Comparison of ENCODE assay signal across 15 cellular contexts in the genomic region with DNA sequence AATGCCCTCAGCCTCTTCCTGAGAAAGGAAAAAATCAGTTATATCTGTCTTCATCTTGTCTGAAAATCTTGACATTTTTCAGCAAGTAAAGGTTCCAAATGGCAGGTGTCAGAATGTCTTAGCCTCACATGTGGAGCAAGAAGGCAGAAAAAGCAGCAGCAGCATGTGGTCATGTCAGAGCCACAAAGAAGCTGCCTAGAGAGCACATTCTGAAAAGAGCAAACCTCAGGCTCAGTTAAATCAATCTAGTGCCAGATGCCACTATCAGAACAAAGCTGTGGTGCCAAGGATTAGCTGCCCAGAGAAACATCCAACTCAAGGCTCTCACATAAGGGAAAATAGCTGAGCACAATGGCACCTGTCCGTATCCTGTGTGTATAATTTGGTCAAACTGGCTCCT.
DNase-seq lines count a peak whose midpoint lies in the region; ATAC-seq, FAIRE-seq and TF ChIP-seq lines count a peak whose summit lies in the region.
"Had no signal": no experiment of that assay in that cellular context is flagged by ENCODE, and none has a peak within 500 bp of the region (broad histone marks: within the 10 kb centered on the region; RNA-seq: fewer than 3 reads in every experiment).

No MANE protein-coding gene starts in this region.

- peaks cover 4% of the 10 kb centered on the region for H3F3A ChIP-seq in neural progenitor cell (ENCODE audit: low read depth)

- POLR2A ChIA-PET in activated CD4-positive, alpha-beta T cell treated with anti-CD3 and anti-CD28 coated beads for 36 hours (lab: Charles Lee) = no interaction called here

- intact Hi-C loops in activated CD4-positive, alpha-beta T cell treated with anti-CD3 and anti-CD28 coated beads for 36 hours (cut with DNase I, micrococcal nuclease) = no loop called here

- DNase-seq in DMS 273 (lab: John Stamatoyannopoulos, UW; ENCODE audit: unreplicated experiment) (peak; percentile 71), GM12891 (ENCODE audit: insufficient read length, low spot score) (no peak), NCI-H69 (lab: John Stamatoyannopoulos, UW) (peak; percentile 17), neural progenitor cell (ENCODE audit: low spot score) (peak; percentile 45), superior temporal gyrus (ENCODE audit: extremely low spot score) (no peak), HT-29 (ENCODE audit: low spot score) (no peak)
- DNase-seq in activated CD4-positive, alpha-beta T cell treated with anti-CD3 and anti-CD28 coated beads for 36 hours = no peak
- DNase-seq: DMS153, NCI-H1417, NCI-H2081, NCI-H345, NCI-H774, SW 1271 had no signal

- no peak overlapping the region for H3K4me3 ChIP-seq in neural progenitor cell
- H3K4me3 ChIP-seq: BLaER1 treated with 17β-estradiol and CSF1 and Interleukin-3, amounts not matched to agents 10 nM and 100 nM; HAP-1 had no signal

- H3K27ac Mint-ChIP-seq in neural progenitor cell = no peak overlapping the region
- H3K27ac Mint-ChIP-seq in activated CD4-positive, alpha-beta T cell treated with anti-CD3 and anti-CD28 coated beads for 36 hours = no peak overlapping the region

- H4K20me1 ChIP-seq in neural progenitor cell (ENCODE audit: low read depth) = peaks cover 9% of the 10 kb centered on the region
- H4K20me1 ChIP-seq: BLaER1 treated with 17β-estradiol and CSF1 and Interleukin-3, amounts not matched to agents 10 nM and 100 nM had no signal

- H3K27ac ChIP-seq in neural progenitor cell = no peak overlapping the region
- H3K27ac ChIP-seq: BLaER1 treated with 17β-estradiol and CSF1 and Interleukin-3, amounts not matched to agents 10 nM and 100 nM had no signal

- TF ChIP-seq POLR2A in GM12891 (IDR thresholded peaks at IDR 0.05; ENCODE audit: low read depth, low read length) = no peak

- ATAC-seq in activated CD4-positive, alpha-beta T cell treated with anti-CD3 and anti-CD28 coated beads for 36 hours = no peak

- H3K27me3 Mint-ChIP-seq in neural progenitor cell (ENCODE audit: insufficient read depth, low read depth) = peaks cover 3% of the 10 kb centered on the region
- no peaks in the 10 kb centered on the region for H3K27me3 Mint-ChIP-seq in activated CD4-positive, alpha-beta T cell treated with anti-CD3 and anti-CD28 coated beads for 36 hours

- CTCF ChIA-PET in activated CD4-positive, alpha-beta T cell treated with anti-CD3 and anti-CD28 coated beads for 36 hours (lab: Charles Lee) = interaction anchor here (0.7 to 1.4 kb wide), 3 partner anchors 8 to 83 kb away, joined by 3 to 4 read pairs (median 3); no protein-coding TSS in a partner anchor

- H3K36me3 ChIP-seq in neural progenitor cell = no peaks in the 10 kb centered on the region
- H3K36me3 ChIP-seq: HAP-1 had no signal

- no peaks in the 10 kb centered on the region for H3K27me3 ChIP-seq in neural progenitor cell
- H3K27me3 ChIP-seq: BLaER1 treated with 17β-estradiol and CSF1 and Interleukin-3, amounts not matched to agents 10 nM and 100 nM had no signal

- no peaks in the 10 kb centered on the region for H3K79me2 ChIP-seq in neural progenitor cell (ENCODE audit: low read depth)

- H3K4me1 ChIP-seq in neural progenitor cell = peaks cover 13% of the 10 kb centered on the region
- H3K4me1 ChIP-seq: BLaER1 treated with 17β-estradiol and CSF1 and Interleukin-3, amounts not matched to agents 10 nM and 100 nM had no signal

- peaks cover 9% of the 10 kb centered on the region for H3K36me3 Mint-ChIP-seq in neural progenitor cell
- peaks cover 23% of the 10 kb centered on the region for H3K36me3 Mint-ChIP-seq in activated CD4-positive, alpha-beta T cell treated with anti-CD3 and anti-CD28 coated beads for 36 hours (ENCODE audit: low read depth)

- H3K4me1 Mint-ChIP-seq in neural progenitor cell = peaks cover 17% of the 10 kb centered on the region
- no peaks in the 10 kb centered on the region for H3K4me1 Mint-ChIP-seq in activated CD4-positive, alpha-beta T cell treated with anti-CD3 and anti-CD28 coated beads for 36 hours

- FAIRE-seq in GM12891 (lab: Jason Lieb, UNC) = peak; percentile 20

- peak overlapping the region; percentile 28 for H3K4me2 ChIP-seq in neural progenitor cell

- no peak for TF ChIP-seq CTCF in neural progenitor cell (IDR thresholded peaks at IDR 0.05)

- no peak overlapping the region for H2AFZ ChIP-seq in neural progenitor cell (replicated peaks)

- H3K9ac ChIP-seq in neural progenitor cell = no peak overlapping the region
- H3K9ac ChIP-seq: BLaER1 treated with 17β-estradiol and CSF1 and Interleukin-3, amounts not matched to agents 10 nM and 100 nM had no signal

- no peaks in the 10 kb centered on the region for H3K9me3 ChIP-seq in neural progenitor cell (ENCODE audit: low read depth)

- no peak overlapping the region for H3K4me3 Mint-ChIP-seq in neural progenitor cell
- no peak overlapping the region for H3K4me3 Mint-ChIP-seq in activated CD4-positive, alpha-beta T cell treated with anti-CD3 and anti-CD28 coated beads for 36 hours

- peaks cover 5% of the 10 kb centered on the region for H3K9me3 Mint-ChIP-seq in neural progenitor cell
- H3K9me3 Mint-ChIP-seq in activated CD4-positive, alpha-beta T cell treated with anti-CD3 and anti-CD28 coated beads for 36 hours (ENCODE audit: low read depth) = peaks cover 3% of the 10 kb centered on the region

TF ChIP-seq in GM12891, 5 proteins besides CTCF, POLR2A, EP300 and RAD21:
- TF ChIP-seq POU2F2 (IDR thresholded peaks at IDR 0.05; ENCODE audit: low read depth, low read length) (no peak), PAX5 (IDR thresholded peaks at IDR 0.05; ENCODE audit: insufficient read depth, low read length, severe bottlenecking) (no peak)
TF ChIP-seq in GM12891: peak in this region for 0.

Comparison
In these comparisons a context has a peak if more than half of its experiments do, and no peak if none do; other contexts are left out.
1. DNase-seq: peak in DMS 273 (single experiment), NCI-H69 (single experiment) and neural progenitor cell (single experiment); none in GM12891 (single experiment), superior temporal gyrus (single experiment), activated CD4-positive, alpha-beta T cell treated with anti-CD3 and anti-CD28 coated beads for 36 hours (single experiment) and HT-29 (single experiment).